14 cellular contexts compared by ENCODE assay signal in the genomic region with DNA sequence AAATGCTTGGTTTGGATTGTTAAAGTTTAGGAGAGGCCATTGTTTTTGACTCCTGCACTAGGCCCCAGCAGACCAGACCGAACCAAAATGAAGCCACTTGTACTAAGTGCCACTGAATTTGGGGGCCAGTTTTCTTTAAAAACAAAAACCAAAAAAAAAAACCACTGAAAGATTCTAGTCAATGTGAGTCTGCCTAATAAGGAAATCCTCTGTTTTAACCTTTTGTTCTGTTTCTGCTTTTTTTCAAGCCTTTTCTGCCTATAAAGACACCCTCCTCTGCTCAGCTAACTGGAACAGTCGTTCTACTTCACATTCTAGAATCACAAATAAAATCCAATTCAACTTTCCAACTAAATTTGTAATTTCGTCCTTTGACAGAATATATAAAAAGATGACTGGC.
DNase-seq lines count a peak whose midpoint lies in the region; ATAC-seq and TF ChIP-seq lines count a peak whose summit lies in the region.
"Had no signal": no experiment of that assay in that cellular context is flagged by ENCODE, and none has a peak within 500 bp of the region (broad histone marks: within the 10 kb centered on the region; RNA-seq: fewer than 3 reads in every experiment).

No MANE protein-coding gene starts in this region.

- WGBS in lower leg skin, 2 donors = 70 to 90% methylated on average over 3 of the region's 3 CpGs

- no peak for TF ChIP-seq POLR2A in lower leg skin (IDR thresholded peaks at IDR 0.05)

- intact Hi-C loops in lower leg skin (cut with DNase I; ENCODE audit: low total_unique reads) = no loop called here

- H3K36me3 Mint-ChIP-seq in activated CD8-positive, alpha-beta memory T cell treated with anti-CD3 and anti-CD28 coated beads, Interleukin-2, amount 10 ng/mL, durations not matched to agents 7 days and 5 days = peaks cover 11% of the 10 kb centered on the region
- peaks cover 4% of the 10 kb centered on the region for H3K36me3 Mint-ChIP-seq in brain

- H3K4me3 Mint-ChIP-seq in activated CD8-positive, alpha-beta memory T cell treated with anti-CD3 and anti-CD28 coated beads, Interleukin-2, amount 10 ng/mL, durations not matched to agents 7 days and 5 days = peak overlapping the region; percentile 85
- H3K4me3 Mint-ChIP-seq in brain = no peak overlapping the region
- peak overlapping the region; percentile 89 to 93 for H3K4me3 Mint-ChIP-seq in stimulated activated naive CD8-positive, alpha-beta T cell treated with anti-CD3 and anti-CD28 coated beads, Interleukin-15, amount 100 ng/mL, for 72 hours

- no peak overlapping the region for H3K4me3 ChIP-seq in lower leg skin (ENCODE audit: low read depth, poor library complexity, severe bottlenecking)

- H3K4me1 Mint-ChIP-seq in activated CD8-positive, alpha-beta memory T cell treated with anti-CD3 and anti-CD28 coated beads, Interleukin-2, amount 10 ng/mL, durations not matched to agents 7 days and 5 days = peaks cover 84% of the 10 kb centered on the region
- peaks cover 84% of the 10 kb centered on the region for H3K4me1 Mint-ChIP-seq in brain
- H3K4me1 Mint-ChIP-seq in stimulated activated naive CD8-positive, alpha-beta T cell treated with anti-CD3 and anti-CD28 coated beads, Interleukin-15, amount 100 ng/mL, for 72 hours = peaks cover 97% of the 10 kb centered on the region

- ATAC-seq in activated CD8-positive, alpha-beta memory T cell treated with anti-CD3 and anti-CD28 coated beads, Interleukin-2, amount 10 ng/mL, durations not matched to agents 7 days and 5 days = peak; percentile 13
- peak; percentile 24 for ATAC-seq in stimulated activated naive CD8-positive, alpha-beta T cell treated with anti-CD3 and anti-CD28 coated beads, Interleukin-15, amount 100 ng/mL, for 72 hours
- ATAC-seq in HG02798 (IDR thresholded peaks at IDR 0.05; ENCODE audit: poor library complexity, unreplicated experiment) = no peak

- H3K27ac Mint-ChIP-seq in activated CD8-positive, alpha-beta memory T cell treated with anti-CD3 and anti-CD28 coated beads, Interleukin-2, amount 10 ng/mL, durations not matched to agents 7 days and 5 days = peak overlapping the region; percentile 96
- H3K27ac Mint-ChIP-seq in brain = peak overlapping the region in 3 of 5 experiments; percentile 3 to 90 (median 71)
- H3K27ac Mint-ChIP-seq in stimulated activated naive CD8-positive, alpha-beta T cell treated with anti-CD3 and anti-CD28 coated beads, Interleukin-15, amount 100 ng/mL, for 72 hours = peak overlapping the region; percentile 74 to 91

- H3K27me3 Mint-ChIP-seq in activated CD8-positive, alpha-beta memory T cell treated with anti-CD3 and anti-CD28 coated beads, Interleukin-2, amount 10 ng/mL, durations not matched to agents 7 days and 5 days = no peaks in the 10 kb centered on the region
- peaks cover 3% of the 10 kb centered on the region for H3K27me3 Mint-ChIP-seq in brain
- no peaks in the 10 kb centered on the region for H3K27me3 Mint-ChIP-seq in stimulated activated naive CD8-positive, alpha-beta T cell treated with anti-CD3 and anti-CD28 coated beads, Interleukin-15, amount 100 ng/mL, for 72 hours

- CTCF ChIA-PET in activated CD8-positive, alpha-beta memory T cell treated with anti-CD3 and anti-CD28 coated beads, Interleukin-2, amount 10 ng/mL, durations not matched to agents 7 days and 5 days (lab: Charles Lee) = interaction anchor here (1.3 to 4.1 kb wide), 3 partner anchors 26 to 63 kb away, joined by 3 to 22 read pairs (median 5); no protein-coding TSS in a partner anchor

- DNase-seq in activated CD8-positive, alpha-beta memory T cell treated with anti-CD3 and anti-CD28 coated beads, Interleukin-2, amount 10 ng/mL, durations not matched to agents 7 days and 5 days = no peak
- DNase-seq in activated CD8-positive, alpha-beta memory T cell treated with anti-CD3 and anti-CD28 coated beads, Interleukin-2, amount 50 U/mL, for 4 hours = no peak
- peak; percentile 53 for DNase-seq in NAMALWA (ENCODE audit: low spot score)
- DNase-seq in stimulated activated naive CD8-positive, alpha-beta T cell treated with anti-CD3 and anti-CD28 coated beads, Interleukin-15, amount 100 ng/mL, for 72 hours = no peak
- no peak for DNase-seq in lower leg skin (ENCODE audit: low spot score in 2 of 2)
- no peak for DNase-seq in anterior cingulate cortex (lab: John Stamatoyannopoulos, UW)
- DNase-seq: ACHN; activated effector memory CD4-positive, alpha-beta T cell treated with anti-CD3 and anti-CD28 coated beads, Interleukin-2, amount 50 U/mL, for 16 hours; DMS79 treated with DMSO at 0.1 percent for 48 hours; effector CD8-positive, alpha-beta T cell; IMR-90; mammary epithelial cell had no signal

- TF ChIP-seq CTCF in brain (conservative IDR thresholded peaks at IDR 0.05) (no peak), lower leg skin (IDR thresholded peaks at IDR 0.05) (no peak)

- H3K9me3 Mint-ChIP-seq in activated CD8-positive, alpha-beta memory T cell treated with anti-CD3 and anti-CD28 coated beads, Interleukin-2, amount 10 ng/mL, durations not matched to agents 7 days and 5 days (ENCODE audit: low read depth) = no peaks in the 10 kb centered on the region
- peaks cover 0 to 2% (median 0%) of the 10 kb centered on the region in 5 experiments for H3K9me3 Mint-ChIP-seq in brain
- no peaks in the 10 kb centered on the region for H3K9me3 Mint-ChIP-seq in stimulated activated naive CD8-positive, alpha-beta T cell treated with anti-CD3 and anti-CD28 coated beads, Interleukin-15, amount 100 ng/mL, for 72 hours

Comparison
In these comparisons a context has a peak if more than half of its experiments do, and no peak if none do; other contexts are left out.
1. H3K4me3 Mint-ChIP-seq: peak in activated CD8-positive, alpha-beta memory T cell treated with anti-CD3 and anti-CD28 coated beads, Interleukin-2, amount 10 ng/mL, durations not matched to agents 7 days and 5 days (single experiment) and stimulated activated naive CD8-positive, alpha-beta T cell treated with anti-CD3 and anti-CD28 coated beads, Interleukin-15, amount 100 ng/mL, for 72 hours (2 of 2); none in brain (0 of 5).
2. Peak in every context shown above with its lines, with median percentiles within 50 percentile points of each other: H3K27ac Mint-ChIP-seq.